In the genomic region with DNA sequence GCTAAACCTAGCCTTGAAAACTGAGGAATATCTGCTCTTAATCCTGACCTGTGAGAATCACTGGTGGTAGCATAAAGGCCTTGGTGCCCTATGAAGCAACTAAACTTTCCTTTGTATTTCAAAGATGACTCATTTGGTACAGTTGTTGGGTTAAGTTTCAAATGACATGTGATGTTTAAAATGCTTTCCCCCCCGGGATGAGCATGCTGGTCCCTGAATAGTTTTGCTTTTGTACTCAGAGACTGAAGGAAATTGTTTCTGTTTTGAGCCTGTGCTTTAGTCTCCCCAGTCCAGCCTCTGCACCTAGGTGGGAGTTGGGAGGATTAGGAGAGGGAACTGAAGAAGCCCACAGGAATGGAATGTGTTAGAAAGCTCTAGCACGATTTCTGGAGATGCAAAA, we compare ENCODE assay signal across 15 cellular contexts.
DNase-seq lines count a peak whose midpoint lies in the region; ATAC-seq and TF ChIP-seq lines count a peak whose summit lies in the region.
"Had no signal": no experiment of that assay in that cellular context is flagged by ENCODE, and none has a peak within 500 bp of the region (broad histone marks: within the 10 kb centered on the region; RNA-seq: fewer than 3 reads in every experiment).

No MANE protein-coding gene starts in this region.

- DNase-seq in Daoy (ENCODE audit: low read depth) (peak; percentile 73), adipocyte (ENCODE audit: low read depth) (peak; percentile 51), testis (no peak)
- no peak for DNase-seq in activated naive CD4-positive, alpha-beta T cell treated with anti-CD3 and anti-CD28 coated beads, Interleukin-2, amount 10 ng/mL, durations not matched to agents 7 days and 5 days
- DNase-seq in activated CD4-positive, alpha-beta T cell treated with anti-CD3 and anti-CD28 coated beads, Interleukin-2, amount 50 U/mL, for 1 hour, result no peak
- DNase-seq: activated T-cell treated with anti-CD3 and anti-CD28 coated beads for 4 hours; central memory CD4-positive, alpha-beta T cell; NCI-H2081; stimulated activated CD4-positive, alpha-beta T cell treated with anti-CD3 and anti-CD28 coated beads, Interleukin-4, amount 100 ng/mL, for 1 hour had no signal

- WGBS in mesodermal cell (ENCODE audit: insufficient coverage in 2 of 2), 2 experiments, result 33 to 53% methylated on average over 2 of the region's 2 CpGs
- 31 to 35% methylated on average over 2 of the region's 2 CpGs for WGBS in testis, 2 donors

- H3K4me1 ChIP-seq in adipocyte (ENCODE audit: control insufficient read depth, insufficient read depth, low read length), result no peaks in the 10 kb centered on the region
- H3K4me1 ChIP-seq in mesodermal cell (ENCODE audit: control insufficient read depth, insufficient read depth, low read length, poor library complexity, severe bottlenecking), result peaks cover 13% of the 10 kb centered on the region
- H3K4me1 ChIP-seq in testis, result no peaks in the 10 kb centered on the region
- H3K4me1 ChIP-seq: parathyroid adenoma had no signal

- peaks cover 4% of the 10 kb centered on the region for H3K27me3 Mint-ChIP-seq in activated naive CD4-positive, alpha-beta T cell treated with anti-CD3 and anti-CD28 coated beads, Interleukin-2, amount 10 ng/mL, durations not matched to agents 7 days and 5 days

- no peak overlapping the region for H3K4me3 Mint-ChIP-seq in activated naive CD4-positive, alpha-beta T cell treated with anti-CD3 and anti-CD28 coated beads, Interleukin-2, amount 10 ng/mL, durations not matched to agents 7 days and 5 days

- H3K4me3 ChIP-seq in adipocyte (ENCODE audit: low read length), result no peak overlapping the region
- no peak overlapping the region for H3K4me3 ChIP-seq in mesodermal cell (ENCODE audit: extremely low read depth, insufficient read depth, low read length, poor library complexity, severe bottlenecking)
- H3K4me3 ChIP-seq in testis, result no peak overlapping the region

- peak; percentile 33 for ATAC-seq in HG03175 (IDR thresholded peaks at IDR 0.05; ENCODE audit: unreplicated experiment)
- ATAC-seq in GM21717 (IDR thresholded peaks at IDR 0.05; ENCODE audit: unreplicated experiment), result no peak
- ATAC-seq: HepG2 had no signal

- intact Hi-C loops in testis (cut with DNase I; ENCODE audit: low total_unique reads), result no loop called here

- H3K4me1 Mint-ChIP-seq in activated naive CD4-positive, alpha-beta T cell treated with anti-CD3 and anti-CD28 coated beads, Interleukin-2, amount 10 ng/mL, durations not matched to agents 7 days and 5 days, result no peaks in the 10 kb centered on the region

- no peak overlapping the region for H3K27ac Mint-ChIP-seq in activated naive CD4-positive, alpha-beta T cell treated with anti-CD3 and anti-CD28 coated beads, Interleukin-2, amount 10 ng/mL, durations not matched to agents 7 days and 5 days

- peak overlapping the region; percentile 71 for H3K27ac ChIP-seq in mesodermal cell (ENCODE audit: low read depth, low read length, severe bottlenecking)
- H3K27ac ChIP-seq in testis, result no peak overlapping the region
- H3K27ac ChIP-seq: C4-2B, parathyroid adenoma had no signal

- no peaks in the 10 kb centered on the region for H3K36me3 Mint-ChIP-seq in activated naive CD4-positive, alpha-beta T cell treated with anti-CD3 and anti-CD28 coated beads, Interleukin-2, amount 10 ng/mL, durations not matched to agents 7 days and 5 days

- no peaks in the 10 kb centered on the region for H3K27me3 ChIP-seq in adipocyte (replicated peaks; ENCODE audit: control insufficient read depth, insufficient read depth, low read length)
- no peaks in the 10 kb centered on the region for H3K27me3 ChIP-seq in testis

- H3K9me3 ChIP-seq in adipocyte (ENCODE audit: control insufficient read depth, low read length) (no peaks in the 10 kb centered on the region), mesodermal cell (ENCODE audit: control insufficient read depth, low read length) (no peaks in the 10 kb centered on the region), testis (no peaks in the 10 kb centered on the region)

- H3K9ac ChIP-seq in adipocyte (ENCODE audit: low read length), result no peak overlapping the region
- H3K9ac ChIP-seq: parathyroid adenoma had no signal

- CTCF ChIA-PET in activated naive CD4-positive, alpha-beta T cell treated with anti-CD3 and anti-CD28 coated beads, Interleukin-2, amount 10 ng/mL, durations not matched to agents 7 days and 5 days (lab: Charles Lee), result no interaction called here

- H3K9me3 Mint-ChIP-seq in activated naive CD4-positive, alpha-beta T cell treated with anti-CD3 and anti-CD28 coated beads, Interleukin-2, amount 10 ng/mL, durations not matched to agents 7 days and 5 days, result no peaks in the 10 kb centered on the region

- H3K36me3 ChIP-seq in adipocyte (ENCODE audit: control insufficient read depth, insufficient read depth, low read length, severe bottlenecking) (no peaks in the 10 kb centered on the region), mesodermal cell (ENCODE audit: control insufficient read depth, insufficient read depth, low read length) (no peaks in the 10 kb centered on the region), testis (ENCODE audit: low read depth, missing control alignments) (no peaks in the 10 kb centered on the region)

- no peak for TF ChIP-seq POLR2A in testis (IDR thresholded peaks at IDR 0.05)

- no peak for TF ChIP-seq CTCF in testis (IDR thresholded peaks at IDR 0.05)

Comparison
In these comparisons a context has a peak if more than half of its experiments do, and no peak if none do; other contexts are left out.
1. DNase-seq: peak in Daoy (single experiment) and adipocyte (single experiment); none in activated naive CD4-positive, alpha-beta T cell treated with anti-CD3 and anti-CD28 coated beads, Interleukin-2, amount 10 ng/mL, durations not matched to agents 7 days and 5 days (single experiment), testis (single experiment) and activated CD4-positive, alpha-beta T cell treated with anti-CD3 and anti-CD28 coated beads, Interleukin-2, amount 50 U/mL, for 1 hour (single experiment).